ENCODE assay signal across 8 cellular contexts in the genomic region with DNA sequence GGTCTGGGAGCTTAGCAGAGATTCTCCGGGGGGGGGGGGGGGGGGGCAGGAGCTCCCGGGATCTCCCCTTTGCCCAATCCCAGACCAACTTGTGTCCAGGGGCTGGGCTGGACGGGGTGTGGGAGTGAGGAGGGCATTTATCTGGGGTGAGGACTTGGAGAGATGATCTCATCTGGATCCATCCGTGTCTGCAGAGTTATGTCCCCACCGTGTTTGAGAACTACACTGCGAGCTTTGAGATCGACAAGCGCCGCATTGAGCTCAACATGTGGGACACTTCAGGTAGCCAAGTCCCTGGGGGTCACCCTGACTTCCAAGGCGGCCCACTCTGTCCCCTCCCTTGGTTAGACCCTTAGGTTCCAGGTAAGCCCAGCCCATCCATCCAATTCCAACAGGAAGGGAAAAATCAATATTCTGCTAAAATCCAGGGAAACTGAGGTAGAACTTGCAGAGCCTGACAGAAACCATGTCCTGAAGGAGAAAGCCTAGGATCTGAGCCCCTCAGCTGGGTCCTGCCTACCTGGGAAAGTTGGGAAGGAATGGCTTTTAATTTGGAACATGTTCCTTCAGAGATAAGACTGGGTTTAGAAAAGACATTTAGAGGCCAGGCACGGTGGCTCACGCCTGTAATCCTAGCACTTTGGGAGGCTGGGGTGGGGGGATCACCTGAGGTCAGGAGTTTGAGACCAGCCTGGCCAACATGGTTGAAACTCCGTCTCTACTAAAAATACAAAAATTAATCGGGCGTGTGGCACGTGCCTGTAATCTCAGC. TPM values are rescaled to one million over a fixed set of nuclear protein-coding genes. Genes with fewer than 3 reads are reported as not detected.
DNase-seq lines count a peak whose midpoint lies in the region; ATAC-seq and TF ChIP-seq lines count a peak whose summit lies in the region.

No MANE protein-coding gene starts in this region.

- H2AFZ ChIP-seq in SK-N-SH (ENCODE audit: low read depth), result no peak overlapping the region

- H3K4me1 Mint-ChIP-seq in stimulated activated effector memory CD8-positive, alpha-beta T cell treated with anti-CD3 and anti-CD28 coated beads, Interleukin-12 subunit alpha, Interleukin-12 subunit beta, amount 100 ng/mL, for 72 hours, result peaks cover 14% of the 10 kb centered on the region

- H3K27ac Mint-ChIP-seq in stimulated activated effector memory CD8-positive, alpha-beta T cell treated with anti-CD3 and anti-CD28 coated beads, Interleukin-12 subunit alpha, Interleukin-12 subunit beta, amount 100 ng/mL, for 72 hours, result no peak overlapping the region

- peak overlapping the region; percentile 83; the same call in 1 of the 2 replicates for H3K4me2 ChIP-seq in SK-N-SH

- H3K4me1 ChIP-seq in SK-N-SH (ENCODE audit: control insufficient read depth in 1 of 2, insufficient read depth in 2 of 2, low read depth in 1 of 2, low read length in 1 of 2), result peaks cover 0 to 5% of the 10 kb centered on the region in 2 experiments; a peak in 1 of 4 replicates

- TF ChIP-seq EP300 in SK-N-SH (IDR thresholded peaks at IDR 0.05; ENCODE audit: borderline replicate concordance in 1 of 2, low read depth in 1 of 2, low read length in 1 of 2), result no peak

- ATAC-seq in SK-N-SH treated with all-trans-retinoic acid at 6 μM for 48 hours (no peak), GM21390 (IDR thresholded peaks at IDR 0.05; ENCODE audit: unreplicated experiment) (no peak)
- ATAC-seq in stimulated activated effector memory CD8-positive, alpha-beta T cell treated with anti-CD3 and anti-CD28 coated beads, Interleukin-12 subunit alpha, Interleukin-12 subunit beta, amount 100 ng/mL, for 72 hours, result no peak

- H3K9ac ChIP-seq in SK-N-SH, result no peak overlapping the region

- POLR2A ChIA-PET in SK-N-SH (lab: Yijun Ruan, JAX), result interaction anchor here (2.0 kb wide), 1 partner anchor 8 kb away, joined by 9 read pairs; no protein-coding TSS in a partner anchor

- WGBS in SK-N-SH (ENCODE audit: low lambda C conversion rate), result 84% methylated on average over 12 of the region's 16 CpGs

- H3K27me3 ChIP-seq in SK-N-SH (ENCODE audit: insufficient read depth) (no peaks in the 10 kb centered on the region), WERI-Rb-1 (ENCODE audit: insufficient read depth, low read depth, severe bottlenecking) (no peaks in the 10 kb centered on the region)

- DNase-seq in SK-N-SH, result no peak
- no peak for DNase-seq in WERI-Rb-1
- no peak for DNase-seq in stimulated activated effector memory CD8-positive, alpha-beta T cell treated with anti-CD3 and anti-CD28 coated beads, Interleukin-12 subunit alpha, Interleukin-12 subunit beta, amount 100 ng/mL, for 72 hours (ENCODE audit: low spot score in 2 of 2)
- no peak for DNase-seq in GDM1 (lab: John Stamatoyannopoulos, UW)
- DNase-seq in NCI-H146 treated with DMSO at 0.1 percent for 48 hours (lab: John Stamatoyannopoulos, UW; ENCODE audit: unreplicated experiment), result no peak

- H3K36me3 ChIP-seq in SK-N-SH (replicated peaks in 1 of 2; ENCODE audit: control insufficient read depth in 1 of 2, insufficient read depth in 2 of 2, low read length in 1 of 2) (no peaks in the 10 kb centered on the region), WERI-Rb-1 (peaks cover 7% of the 10 kb centered on the region)

- H3K4me3 ChIP-seq in SK-N-SH (ENCODE audit: low read depth in 2 of 2, low read length in 1 of 2), result peak overlapping the region in 1 of 2 experiments; percentile 63; a peak in 2 of 4 replicates
- H3K4me3 ChIP-seq in WERI-Rb-1 (ENCODE audit: low read depth, low read length), result peak overlapping the region; percentile 54
- peak overlapping the region; percentile 66 for H3K4me3 ChIP-seq in iPS-11a (ENCODE audit: low read depth, low read length)

- no peak overlapping the region; a peak in 1 of 4 replicates for H3K27ac ChIP-seq in SK-N-SH (ENCODE audit: low read depth in 2 of 2, low read length in 1 of 2)
- no peak overlapping the region for H3K27ac ChIP-seq in WERI-Rb-1

- H4K20me1 ChIP-seq in SK-N-SH (ENCODE audit: insufficient read depth), result no peaks in the 10 kb centered on the region

- H3K36me3 Mint-ChIP-seq in stimulated activated effector memory CD8-positive, alpha-beta T cell treated with anti-CD3 and anti-CD28 coated beads, Interleukin-12 subunit alpha, Interleukin-12 subunit beta, amount 100 ng/mL, for 72 hours, result peaks cover 23% of the 10 kb centered on the region

- no peaks in the 10 kb centered on the region for H3K9me2 ChIP-seq in SK-N-SH

- CTCF ChIA-PET in SK-N-SH (lab: Yijun Ruan, JAX), result interaction anchor here (1.2 to 2.3 kb wide), 3 partner anchors 8 to 56 kb away, joined by 3 to 9 read pairs (median 3); no protein-coding TSS in a partner anchor

- TF ChIP-seq CTCF in SK-N-SH (IDR thresholded peaks at IDR 0.05), result no peak
- no peak for TF ChIP-seq CTCF in WERI-Rb-1 (IDR thresholded peaks at IDR 0.05; ENCODE audit: low read depth, low read length)

- TF ChIP-seq RAD21 in SK-N-SH (IDR thresholded peaks at IDR 0.05; ENCODE audit: low read length), result no peak

- H3K4me3 Mint-ChIP-seq in stimulated activated effector memory CD8-positive, alpha-beta T cell treated with anti-CD3 and anti-CD28 coated beads, Interleukin-12 subunit alpha, Interleukin-12 subunit beta, amount 100 ng/mL, for 72 hours, result peak overlapping the region; percentile 88

- no peaks in the 10 kb centered on the region for H3K9me3 Mint-ChIP-seq in stimulated activated effector memory CD8-positive, alpha-beta T cell treated with anti-CD3 and anti-CD28 coated beads, Interleukin-12 subunit alpha, Interleukin-12 subunit beta, amount 100 ng/mL, for 72 hours

- H3F3A ChIP-seq in SK-N-SH (replicated peaks; ENCODE audit: insufficient read depth), result peaks cover 6% of the 10 kb centered on the region

- H3K79me2 ChIP-seq in SK-N-SH (ENCODE audit: insufficient read depth), result peaks cover 10% of the 10 kb centered on the region

- H3K9me3 ChIP-seq in SK-N-SH (no peaks in the 10 kb centered on the region), WERI-Rb-1 (ENCODE audit: severe bottlenecking) (no peaks in the 10 kb centered on the region)

TF ChIP-seq in SK-N-SH, 30 proteins besides CTCF, POLR2A, EP300 and RAD21 (continues in another document):
- TF ChIP-seq IRF3 (IDR thresholded peaks at IDR 0.05; ENCODE audit: low read depth, low read length), result no peak
- TF ChIP-seq, protein P1, sequence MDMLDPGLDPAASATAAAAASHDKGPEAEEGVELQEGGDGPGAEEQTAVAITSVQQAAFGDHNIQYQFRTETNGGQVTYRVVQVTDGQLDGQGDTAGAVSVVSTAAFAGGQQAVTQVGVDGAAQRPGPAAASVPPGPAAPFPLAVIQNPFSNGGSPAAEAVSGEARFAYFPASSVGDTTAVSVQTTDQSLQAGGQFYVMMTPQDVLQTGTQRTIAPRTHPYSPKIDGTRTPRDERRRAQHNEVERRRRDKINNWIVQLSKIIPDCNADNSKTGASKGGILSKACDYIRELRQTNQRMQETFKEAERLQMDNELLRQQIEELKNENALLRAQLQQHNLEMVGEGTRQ (IDR thresholded peaks at IDR 0.05; ENCODE audit: borderline replicate concordance, low read depth, low read length), result no peak
- no peak for TF ChIP-seq RFX5 (IDR thresholded peaks at IDR 0.05; ENCODE audit: low read length)
- no peak for TF ChIP-seq FOXM1 (IDR thresholded peaks at IDR 0.05; ENCODE audit: low read depth)

TF ChIP-seq in SK-N-SH treated with all-trans-retinoic acid at 6 μM for 48 hours, 23 proteins besides CTCF, POLR2A, EP300 and RAD21:
- TF ChIP-seq ZC3H10 (CRISPR knock-in tag; IDR thresholded peaks at IDR 0.05) (no peak), OSR1 (CRISPR knock-in tag; IDR thresholded peaks at IDR 0.05) (no peak), SNAI2 (CRISPR knock-in tag; IDR thresholded peaks at IDR 0.05) (no peak), RARB (CRISPR knock-in tag; IDR thresholded peaks at IDR 0.05) (no peak), ISL1 (CRISPR knock-in tag; IDR thresholded peaks at IDR 0.05) (no peak), ARNTL (CRISPR knock-in tag; IDR thresholded peaks at IDR 0.05; ENCODE audit: borderline replicate concordance, low read depth) (no peak)
- TF ChIP-seq, protein P2, sequence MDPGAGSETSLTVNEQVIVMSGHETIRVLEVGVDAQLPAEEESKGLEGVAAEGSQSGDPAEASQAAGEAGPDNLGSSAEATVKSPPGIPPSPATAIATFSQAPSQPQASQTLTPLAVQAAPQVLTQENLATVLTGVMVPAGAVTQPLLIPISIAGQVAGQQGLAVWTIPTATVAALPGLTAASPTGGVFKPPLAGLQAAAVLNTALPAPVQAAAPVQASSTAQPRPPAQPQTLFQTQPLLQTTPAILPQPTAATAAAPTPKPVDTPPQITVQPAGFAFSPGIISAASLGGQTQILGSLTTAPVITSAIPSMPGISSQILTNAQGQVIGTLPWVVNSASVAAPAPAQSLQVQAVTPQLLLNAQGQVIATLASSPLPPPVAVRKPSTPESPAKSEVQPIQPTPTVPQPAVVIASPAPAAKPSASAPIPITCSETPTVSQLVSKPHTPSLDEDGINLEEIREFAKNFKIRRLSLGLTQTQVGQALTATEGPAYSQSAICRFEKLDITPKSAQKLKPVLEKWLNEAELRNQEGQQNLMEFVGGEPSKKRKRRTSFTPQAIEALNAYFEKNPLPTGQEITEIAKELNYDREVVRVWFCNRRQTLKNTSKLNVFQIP (CRISPR knock-in tag; IDR thresholded peaks at IDR 0.05; ENCODE audit: borderline replicate concordance, low read depth), result no peak

RNA-seq across cellular contexts. Expression of gene RND2, which starts 0.9 kb away (rescaled TPM):
- polyA plus RNA-seq in SK-N-SH (2012; rRNA removed), result 8.9 and 10.5 TPM in 2 replicates
- polyA plus RNA-seq in SK-N-SH (2012; cell fraction: cytosol; rRNA removed), result 6.6 and 8.4 TPM in 2 replicates
- polyA plus RNA-seq in SK-N-SH (2012; cell fraction: nucleus; rRNA removed), result 5.6 and 6.5 TPM in 2 replicates

RNA-seq across cellular contexts. Expression of gene VAT1, which starts 3.8 kb away (rescaled TPM):
- polyA plus RNA-seq in SK-N-SH (2012; rRNA removed), result 157 and 170 TPM in 2 replicates
- 89.3 and 131 TPM in 2 replicates for polyA plus RNA-seq in SK-N-SH (2012; cell fraction: cytosol; rRNA removed)
- 83.7 and 107 TPM in 2 replicates for polyA plus RNA-seq in SK-N-SH (2012; cell fraction: nucleus; rRNA removed)

RNA-seq across cellular contexts. Expression of gene IFI35, which starts 19.4 kb away (rescaled TPM):
- 15.7 and 17.6 TPM in 2 replicates for polyA plus RNA-seq in SK-N-SH (2012; rRNA removed)
- polyA plus RNA-seq in SK-N-SH (2012; cell fraction: cytosol; rRNA removed), result 9.8 and 12.8 TPM in 2 replicates
- polyA plus RNA-seq in SK-N-SH (2012; cell fraction: nucleus; rRNA removed), result 17.8 and 19.4 TPM in 2 replicates

RNA-seq across cellular contexts. Expression of gene RPL27, which starts 27.7 kb away (rescaled TPM):
- 4,890 and 6,383 TPM in 2 replicates for polyA plus RNA-seq in SK-N-SH (2012; rRNA removed)
- polyA plus RNA-seq in SK-N-SH (2012; cell fraction: cytosol; rRNA removed), result 5,586 and 7,027 TPM in 2 replicates
- polyA plus RNA-seq in SK-N-SH (2012; cell fraction: nucleus; rRNA removed), result 1,500 and 1,605 TPM in 2 replicates

RNA-seq across cellular contexts. Expression of gene RUNDC1, which starts 45.6 kb away (rescaled TPM):
- 9.0 and 9.5 TPM in 2 replicates for polyA plus RNA-seq in SK-N-SH (2012; rRNA removed)
- polyA plus RNA-seq in SK-N-SH (2012; cell fraction: cytosol; rRNA removed), result 6.1 and 7.4 TPM in 2 replicates
- polyA plus RNA-seq in SK-N-SH (2012; cell fraction: nucleus; rRNA removed), result 10.4 and 11.6 TPM in 2 replicates
